17 cellular contexts compared by ENCODE assay signal in the genomic region with DNA sequence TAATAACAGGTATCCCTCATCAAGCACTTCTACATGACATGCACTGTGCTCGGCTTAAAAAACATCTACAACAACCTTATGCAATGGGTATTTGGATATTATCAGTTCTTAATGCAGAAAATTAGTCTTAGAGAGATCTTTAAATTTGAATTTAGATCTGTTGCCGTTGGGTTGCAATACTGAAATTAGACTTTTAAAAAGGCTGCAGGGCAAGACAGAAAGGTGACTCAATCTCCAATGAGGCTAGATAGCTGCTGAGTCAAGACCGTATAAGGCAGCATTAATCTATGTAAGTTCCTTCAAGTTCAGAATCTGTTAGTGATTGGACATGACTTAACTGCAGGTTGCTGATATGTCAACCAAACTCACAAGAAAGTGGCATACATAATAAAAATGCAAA. TPM values are rescaled to one million over a fixed set of nuclear protein-coding genes. Genes with fewer than 3 reads are reported as not detected.
DNase-seq lines count a peak whose midpoint lies in the region; ATAC-seq and TF ChIP-seq lines count a peak whose summit lies in the region.
"Had no signal": no experiment of that assay in that cellular context is flagged by ENCODE, and none has a peak within 500 bp of the region (broad histone marks: within the 10 kb centered on the region; RNA-seq: fewer than 3 reads in every experiment).

No MANE protein-coding gene starts in this region.

- POLR2A ChIA-PET in CD8-positive, alpha-beta memory T cell (lab: Charles Lee), result no interaction called here

- H4K20me1 ChIP-seq in DND-41 (ENCODE audit: insufficient read depth, low read length), result no peaks in the 10 kb centered on the region

- CTCF ChIA-PET in CD8-positive, alpha-beta memory T cell (lab: Charles Lee), result no interaction called here

- H3K23ac ChIP-seq in mesendoderm (ENCODE audit: low read length), result no peak overlapping the region

- H3K4me2 ChIP-seq in DND-41 (ENCODE audit: insufficient read depth, low read length), result peak overlapping the region; percentile 59
- H3K4me2 ChIP-seq in mesendoderm (ENCODE audit: low read length), result no peak overlapping the region

- H2BK15ac ChIP-seq in mesendoderm (replicated peaks; ENCODE audit: low read depth), result no peak overlapping the region

- no peak overlapping the region for H3K4ac ChIP-seq in mesendoderm (ENCODE audit: low read depth, low read length)

- no peaks in the 10 kb centered on the region for H3K27me3 ChIP-seq in DND-41 (ENCODE audit: insufficient read depth, low read length, poor library complexity)
- H3K27me3 ChIP-seq in mesendoderm (ENCODE audit: insufficient read depth, low read length, poor library complexity), result no peaks in the 10 kb centered on the region
- H3K27me3 ChIP-seq in CD8-positive, alpha-beta memory T cell (ENCODE audit: insufficient read depth, low read length, poor library complexity, severe bottlenecking), result no peaks in the 10 kb centered on the region
- H3K27me3 ChIP-seq: BE2C had no signal

- H2AFZ ChIP-seq in DND-41 (ENCODE audit: low read depth, low read length), result peak overlapping the region; percentile 73
- H2AFZ ChIP-seq: GM23248 had no signal

- no peak overlapping the region for H3K27ac Mint-ChIP-seq in CD8-positive, alpha-beta memory T cell
- H3K27ac Mint-ChIP-seq: CD4-positive, CD25-positive, alpha-beta regulatory T cell had no signal

- H3K4me3 Mint-ChIP-seq in CD8-positive, alpha-beta memory T cell, result no peak overlapping the region
- H3K4me3 Mint-ChIP-seq: CD4-positive, CD25-positive, alpha-beta regulatory T cell had no signal

- no peak overlapping the region for H4K8ac ChIP-seq in mesendoderm (ENCODE audit: low read depth, low read length)

- no peak overlapping the region for H2BK120ac ChIP-seq in mesendoderm (ENCODE audit: low read depth, low read length)

- no peaks in the 10 kb centered on the region for H3K79me1 ChIP-seq in mesendoderm (ENCODE audit: low read length)

- H3K4me3 ChIP-seq in DND-41 (ENCODE audit: low read depth in 1 of 2, low read length in 2 of 2), result no peak overlapping the region
- peak overlapping the region; percentile 25; the same call in 1 of the 2 replicates for H3K4me3 ChIP-seq in SK-N-MC
- no peak overlapping the region for H3K4me3 ChIP-seq in epithelial cell of esophagus (ENCODE audit: low read length)
- H3K4me3 ChIP-seq in mesendoderm (ENCODE audit: low read length), result no peak overlapping the region
- no peak overlapping the region for H3K4me3 ChIP-seq in CD8-positive, alpha-beta memory T cell (ENCODE audit: low read length)
- H3K4me3 ChIP-seq: GM23248, HAP-1 had no signal

- H3K36me3 ChIP-seq in DND-41 (ENCODE audit: insufficient read depth, low read length) (no peaks in the 10 kb centered on the region), SK-N-MC (ENCODE audit: insufficient read depth, low read length) (no peaks in the 10 kb centered on the region), mesendoderm (ENCODE audit: control insufficient read depth, insufficient read depth, low read length) (no peaks in the 10 kb centered on the region)
- H3K36me3 ChIP-seq in CD8-positive, alpha-beta memory T cell (ENCODE audit: insufficient read depth, low read length), result no peaks in the 10 kb centered on the region
- H3K36me3 ChIP-seq: BE2C, HAP-1 had no signal

- H3K36me3 Mint-ChIP-seq in CD8-positive, alpha-beta memory T cell, result no peaks in the 10 kb centered on the region
- H3K36me3 Mint-ChIP-seq: CD4-positive, CD25-positive, alpha-beta regulatory T cell had no signal

- H3K27me3 Mint-ChIP-seq in CD8-positive, alpha-beta memory T cell, result peaks cover 0 to 2% of the 10 kb centered on the region in 2 donors
- H3K27me3 Mint-ChIP-seq: CD4-positive, CD25-positive, alpha-beta regulatory T cell had no signal

- H3K79me2 ChIP-seq in DND-41 (ENCODE audit: insufficient read depth, low read length), result no peaks in the 10 kb centered on the region
- no peaks in the 10 kb centered on the region for H3K79me2 ChIP-seq in mesendoderm (ENCODE audit: control insufficient read depth, insufficient read depth, low read length)

- H3K56ac ChIP-seq in mesendoderm (ENCODE audit: low read length), result no peak overlapping the region

- DNase-seq in DND-41 (no peak), HT1080 (ENCODE audit: low read depth) (peak; percentile 12), SK-N-MC (ENCODE audit: low read depth, low spot score) (no peak), epithelial cell of esophagus (ENCODE audit: low read depth) (peak; percentile 7), mesendoderm (no peak), NCI-H2227 treated with DMSO at 0.1 percent for 48 hours (lab: John Stamatoyannopoulos, UW) (no peak)
- no peak for DNase-seq in activated effector memory CD4-positive, alpha-beta T cell treated with Interleukin-2 at 50 U/mL for 16 hours
- DNase-seq in CD8-positive, alpha-beta memory T cell, result no peak
- DNase-seq: ACHN; BE2C; Caco-2; CD4-positive, CD25-positive, alpha-beta regulatory T cell; DMS153; DMS79; GM23248 had no signal

- no peak overlapping the region for H3K18ac ChIP-seq in mesendoderm (ENCODE audit: low read length)

- H2AK5ac ChIP-seq in mesendoderm (ENCODE audit: low read length), result no peak overlapping the region

- WGBS in mesendoderm (ENCODE audit: extremely low coverage, insufficient coverage, low lambda C conversion rate), result no CpG with 5 or more reads among the region's 3 CpGs

- H2BK5ac ChIP-seq in mesendoderm (ENCODE audit: low read length), result no peak overlapping the region

- H3K9ac ChIP-seq in DND-41 (ENCODE audit: low read depth, low read length) (peak overlapping the region; percentile 4; the same call in 1 of the 2 replicates), SK-N-MC (ENCODE audit: insufficient read length) (no peak overlapping the region), mesendoderm (ENCODE audit: low read length) (no peak overlapping the region)
- H3K9ac ChIP-seq: GM23248 had no signal

- TF ChIP-seq CTCF in DND-41 (IDR thresholded peaks at IDR 0.05; ENCODE audit: borderline replicate concordance, extremely low read depth, low read length, poor library complexity, severe bottlenecking) (no peak), epithelial cell of esophagus (IDR thresholded peaks at IDR 0.05; ENCODE audit: insufficient read depth, low read depth, low read length, missing control alignments) (no peak)

- H3K4me1 Mint-ChIP-seq in CD8-positive, alpha-beta memory T cell, result no peaks in the 10 kb centered on the region
- H3K4me1 Mint-ChIP-seq: CD4-positive, CD25-positive, alpha-beta regulatory T cell had no signal

- no peaks in the 10 kb centered on the region for H3K9me3 ChIP-seq in DND-41 (ENCODE audit: insufficient read depth, low read length, severe bottlenecking)
- no peaks in the 10 kb centered on the region for H3K9me3 ChIP-seq in SK-N-MC (ENCODE audit: low read depth, low read length)
- no peaks in the 10 kb centered on the region for H3K9me3 ChIP-seq in CD8-positive, alpha-beta memory T cell (ENCODE audit: low read length)
- H3K9me3 ChIP-seq: BE2C, Caco-2, HAP-1 had no signal

- H3K9me3 Mint-ChIP-seq in CD8-positive, alpha-beta memory T cell, result peaks cover 0 to 6% (median 0%) of the 10 kb centered on the region in 5 donors

- ATAC-seq in DND-41 (ENCODE audit: insufficient read depth, low read depth), result peak; percentile 30; the same call in 1 of the 3 replicates

- H3K4me1 ChIP-seq in DND-41 (ENCODE audit: insufficient read depth, low read length), result peaks cover 34% of the 10 kb centered on the region
- no peaks in the 10 kb centered on the region for H3K4me1 ChIP-seq in mesendoderm (ENCODE audit: control insufficient read depth, low read depth, low read length)
- H3K4me1 ChIP-seq in CD8-positive, alpha-beta memory T cell (ENCODE audit: insufficient read depth, low read length), result no peaks in the 10 kb centered on the region
- H3K4me1 ChIP-seq: Caco-2, HAP-1 had no signal

- no peak overlapping the region for H4K5ac ChIP-seq in mesendoderm (ENCODE audit: low read length)

- peak overlapping the region; percentile 50 for H3K27ac ChIP-seq in DND-41 (ENCODE audit: low read length)
- H3K27ac ChIP-seq in SK-N-MC, result no peak overlapping the region
- H3K27ac ChIP-seq in mesendoderm (ENCODE audit: low read depth, low read length), result no peak overlapping the region
- H3K27ac ChIP-seq in CD8-positive, alpha-beta memory T cell (ENCODE audit: low read depth, low read length), result no peak overlapping the region
- H3K27ac ChIP-seq: GM23248 had no signal

RNA-seq across cellular contexts. Expression of gene OLFM3, which starts 37.3 kb away (rescaled TPM):
- not detected in 2 replicates for total RNA-seq in HT1080 (2014; rRNA removed; shearing (Covaris generic))
- polyA plus RNA-seq in HT1080 (2015; cell fraction: cytosol; rRNA removed), result 0.02 TPM in 1 of 2 replicates, not detected in the other
- 0.06 TPM in 1 of 2 replicates, not detected in the other for polyA plus RNA-seq in HT1080 (2015; cell fraction: nucleus; rRNA removed)
- polyA plus RNA-seq in mesendoderm (2013, experiment 1 of 2), result 0.17 TPM
- 0.24 TPM for polyA plus RNA-seq in mesendoderm (2013, experiment 2 of 2)
- total RNA-seq in CD8-positive, alpha-beta memory T cell, result not detected
- not detected for polyA plus RNA-seq in CD8-positive, alpha-beta memory T cell
- total RNA-seq: A172; Caco-2; CD4-positive, CD25-positive, alpha-beta regulatory T cell; GM23248 had no signal
- polyA plus RNA-seq: CD4-positive, CD25-positive, alpha-beta regulatory T cell; GM23248 had no signal

Comparison
In these comparisons a context has a peak if more than half of its experiments do, and no peak if none do; other contexts are left out.
1. DNase-seq: peak in HT1080 (single experiment) and epithelial cell of esophagus (single experiment); none in DND-41 (single experiment), SK-N-MC (single experiment), mesendoderm (single experiment), activated effector memory CD4-positive, alpha-beta T cell treated with Interleukin-2 at 50 U/mL for 16 hours (single experiment), CD8-positive, alpha-beta memory T cell (0 of 5) and NCI-H2227 treated with DMSO at 0.1 percent for 48 hours (single experiment).